ENCODE assay signal across 11 cellular contexts in genomic region chr4:6746721-6747689, GRCh38. TPM values are rescaled to one million over a fixed set of nuclear protein-coding genes. Genes with fewer than 3 reads are reported as not detected.
DNase-seq lines count a peak whose midpoint lies in the region; ATAC-seq and TF ChIP-seq lines count a peak whose summit lies in the region.
"Had no signal": no experiment of that assay in that cellular context is flagged by ENCODE, and none has a peak within 500 bp of the region (broad histone marks: within the 10 kb centered on the region; RNA-seq: fewer than 3 reads in every experiment).

No MANE protein-coding gene starts in this region.

- H3K9me3 ChIP-seq in SK-N-SH (no peaks in the 10 kb centered on the region), lung (ENCODE audit: control insufficient read depth in 2 of 2, insufficient read depth in 1 of 2, low read length in 1 of 2) (no peaks in the 10 kb centered on the region)

- H3K4me3 ChIP-seq in SK-N-SH (ENCODE audit: low read depth in 2 of 2, low read length in 1 of 2) = no peak overlapping the region
- H3K4me3 ChIP-seq in lung = no peak overlapping the region
- H3K4me3 ChIP-seq in foreskin fibroblast (ENCODE audit: low read depth in 1 of 2, low read length in 2 of 2) = no peak overlapping the region

- no TSS peak for BruUV-seq in MCF 10A (replicated peaks; lab: Mats Ljungman, UMichigan)

- H3K27ac Mint-ChIP-seq in MCF 10A (ENCODE audit: low read depth, unreplicated experiment) = peak overlapping the region; percentile 87

- H3K27ac ChIP-seq in SK-N-SH (ENCODE audit: low read depth in 2 of 2, low read length in 1 of 2) (no peak overlapping the region), lung (ENCODE audit: low read depth in 1 of 2, low read length in 1 of 2) (peak overlapping the region in 1 of 2 donors; percentile 82)

- H3K4me1 ChIP-seq in SK-N-SH (ENCODE audit: control insufficient read depth in 1 of 2, insufficient read depth in 2 of 2, low read depth in 1 of 2, low read length in 1 of 2) (peaks cover 0 to 6% of the 10 kb centered on the region in 2 experiments; a peak in 1 of 4 replicates), lung (ENCODE audit: control insufficient read depth in 2 of 2, insufficient read depth in 2 of 2, low read length in 2 of 2) (peaks cover 0 to 15% of the 10 kb centered on the region in 2 donors)

- H3K4me1 Mint-ChIP-seq in MCF 10A (ENCODE audit: insufficient read depth, unreplicated experiment) = peaks cover 23% of the 10 kb centered on the region

- no peak for DNase-seq in SK-N-SH
- DNase-seq in MCF 10A (ENCODE audit: unreplicated experiment) = peak; percentile 75
- peak; percentile 88 for DNase-seq in lung (ENCODE audit: low spot score)
- peak; percentile 70 for DNase-seq in ureter (ENCODE audit: low spot score)
- no peak for DNase-seq in foreskin fibroblast
- DNase-seq in KBM-7 = no peak
- DNase-seq: NCI-H2171 treated with DMSO at 0.1 percent for 48 hours; stimulated activated CD4-positive, alpha-beta T cell treated with anti-CD3 and anti-CD28 coated beads, Interleukin-2, amount 100 ng/mL, for 24 hours had no signal

- no peaks in the 10 kb centered on the region for H3F3A ChIP-seq in SK-N-SH (replicated peaks; ENCODE audit: insufficient read depth)

- no peaks in the 10 kb centered on the region for H3K9me2 ChIP-seq in SK-N-SH

- H3K9me3 Mint-ChIP-seq in MCF 10A (ENCODE audit: unreplicated experiment) = no peaks in the 10 kb centered on the region

- H3K27me3 ChIP-seq in SK-N-SH (ENCODE audit: insufficient read depth) (no peaks in the 10 kb centered on the region), lung (ENCODE audit: control insufficient read depth, insufficient read depth) (no peaks in the 10 kb centered on the region)

- no peaks in the 10 kb centered on the region for H3K36me3 Mint-ChIP-seq in MCF 10A (ENCODE audit: insufficient read depth, unreplicated experiment)

- no peak for TF ChIP-seq RAD21 in SK-N-SH (IDR thresholded peaks at IDR 0.05; ENCODE audit: low read length)

- H3K36me3 ChIP-seq in SK-N-SH (replicated peaks in 1 of 2; ENCODE audit: control insufficient read depth in 1 of 2, insufficient read depth in 2 of 2, low read length in 1 of 2) (no peaks in the 10 kb centered on the region), lung (ENCODE audit: control insufficient read depth in 2 of 2, insufficient read depth in 2 of 2, low read length in 2 of 2) (no peaks in the 10 kb centered on the region)

- in situ Hi-C loops in KBM-7 (cut with MboI; ENCODE audit: low pct_unique_long_range_greater_than_20kb, low sequenced_read_pairs) = no loop called here

- no peaks in the 10 kb centered on the region for H3K27me3 Mint-ChIP-seq in MCF 10A (ENCODE audit: insufficient read depth, unreplicated experiment)

- no peak overlapping the region for H2AFZ ChIP-seq in SK-N-SH (ENCODE audit: low read depth)

- TF ChIP-seq EP300 in SK-N-SH (IDR thresholded peaks at IDR 0.05; ENCODE audit: borderline replicate concordance in 1 of 2, low read depth in 1 of 2, low read length in 1 of 2) = no peak

- CTCF ChIA-PET in SK-N-SH (lab: Yijun Ruan, JAX) = interaction anchor here (1.7 kb wide), 1 partner anchor 26 kb away, joined by 5 read pairs; no protein-coding TSS in a partner anchor
- CTCF ChIA-PET in MCF 10A (lab: Yijun Ruan, JAX) = interaction anchor here (0.6 to 0.7 kb wide), 2 partner anchors 27 to 92 kb away, joined by 3 read pairs; no protein-coding TSS in a partner anchor

- no peak overlapping the region for H3K4me2 ChIP-seq in SK-N-SH

- 66% methylated on average over 16 of the region's 25 CpGs for WGBS in SK-N-SH (ENCODE audit: low lambda C conversion rate)
- WGBS in lung, 2 donors = 57 to 75% methylated on average over 25 of the region's 25 CpGs

- no peak overlapping the region for H3K9ac ChIP-seq in SK-N-SH

- H3K79me2 ChIP-seq in SK-N-SH (ENCODE audit: insufficient read depth) = no peaks in the 10 kb centered on the region

- no peaks in the 10 kb centered on the region for H4K20me1 ChIP-seq in SK-N-SH (ENCODE audit: insufficient read depth)

- POLR2A ChIA-PET in SK-N-SH (lab: Yijun Ruan, JAX) (no interaction called here), MCF 10A (lab: Yijun Ruan, JAX) (interaction anchor here (0.6 to 1.6 kb wide), 4 partner anchors 15 to 37 kb away, joined by 3 to 4 read pairs (median 3); partner anchors contain the start of gene MRFAP1L1)

- intact Hi-C loops in MCF 10A (cut with micrococcal nuclease) = no loop called here

- ATAC-seq in SK-N-SH treated with all-trans-retinoic acid at 6 μM for 48 hours (peak; percentile 31; the same call in 1 of the 3 replicates), lung (ENCODE audit: insufficient read depth, low FRiP score) (peak; percentile 56), GM19452 (IDR thresholded peaks at IDR 0.05; ENCODE audit: unreplicated experiment) (no peak)

- peak overlapping the region; percentile 52 for H3K4me3 Mint-ChIP-seq in MCF 10A (ENCODE audit: unreplicated experiment)

- TF ChIP-seq CTCF in SK-N-SH (IDR thresholded peaks at IDR 0.05) (no peak), MCF 10A (IDR thresholded peaks at IDR 0.05; ENCODE audit: unreplicated experiment) (no peak), lung (IDR thresholded peaks at IDR 0.05; ENCODE audit: control extremely low read depth, extremely low read depth) (no peak), foreskin fibroblast (IDR thresholded peaks at IDR 0.05; ENCODE audit: low read depth, low read length) (no peak)

TF ChIP-seq in SK-N-SH treated with all-trans-retinoic acid at 6 μM for 48 hours, 23 proteins besides CTCF, POLR2A, EP300 and RAD21 (continues in another document):
- TF ChIP-seq ZC3H10 (CRISPR knock-in tag; IDR thresholded peaks at IDR 0.05) (no peak), TCF4 (CRISPR knock-in tag; IDR thresholded peaks at IDR 0.05; ENCODE audit: borderline replicate concordance) (no peak), CREB5 (CRISPR knock-in tag; IDR thresholded peaks at IDR 0.05; ENCODE audit: low read depth) (no peak), ZNF8 (CRISPR knock-in tag; IDR thresholded peaks at IDR 0.05) (no peak)

TF ChIP-seq in SK-N-SH, 30 proteins besides CTCF, POLR2A, EP300 and RAD21 (continues in another document):
- TF ChIP-seq TAF1 (IDR thresholded peaks at IDR 0.05; ENCODE audit: borderline replicate concordance, low read depth, low read length) (no peak), SIN3A (IDR thresholded peaks at IDR 0.05; ENCODE audit: borderline replicate concordance, low read depth, low read length) (no peak), JUND (IDR thresholded peaks at IDR 0.05) (no peak), PBX3 (IDR thresholded peaks at IDR 0.05) (no peak), FOSL2 (IDR thresholded peaks at IDR 0.05; ENCODE audit: borderline replicate concordance, low read depth) (no peak), USF1 (IDR thresholded peaks at IDR 0.05; ENCODE audit: borderline replicate concordance, low read depth) (no peak), GATA2 (CRISPR knock-in tag; IDR thresholded peaks at IDR 0.05) (no peak), USF2 (IDR thresholded peaks at IDR 0.05; ENCODE audit: borderline replicate concordance, low read depth, low read length) (no peak), NRF1 (IDR thresholded peaks at IDR 0.05; ENCODE audit: low read depth, low read length) (no peak), FOXM1 (IDR thresholded peaks at IDR 0.05; ENCODE audit: low read depth) (no peak)

RNA-seq across cellular contexts. Expression of gene BLOC1S4, which starts 31.0 kb away (rescaled TPM):
- 21.9 and 22.1 TPM in 2 replicates for polyA plus RNA-seq in SK-N-SH (2012; rRNA removed)
- 19.1 and 23.7 TPM in 2 replicates for polyA plus RNA-seq in SK-N-SH (2012; cell fraction: cytosol; rRNA removed)
- polyA plus RNA-seq in SK-N-SH (2012; cell fraction: nucleus; rRNA removed) = 11.5 and 13.3 TPM in 2 replicates
- total RNA-seq in MCF 10A (2022) = 10.6 and 13.0 TPM in 2 replicates
- 10 to 100 TPM in 1 of 2 donors, 1 to 10 TPM in 1; 8.0 to 15.2 TPM for total RNA-seq in lung
- polyA plus RNA-seq in lung = 10 to 100 TPM in 1 of 2 donors, 1 to 10 TPM in 1; 9.5 to 13.7 TPM
- 14.6 TPM for total RNA-seq in ureter

RNA-seq across cellular contexts. Expression of gene KIAA0232, which starts 35.5 kb away (rescaled TPM):
- polyA plus RNA-seq in SK-N-SH (2012; rRNA removed) = 5.7 and 7.7 TPM in 2 replicates
- polyA plus RNA-seq in SK-N-SH (2012; cell fraction: cytosol; rRNA removed) = 7.1 and 7.2 TPM in 2 replicates
- 4.6 and 9.7 TPM in 2 replicates for polyA plus RNA-seq in SK-N-SH (2012; cell fraction: nucleus; rRNA removed)
- total RNA-seq in MCF 10A (2022) = 15.6 and 19.2 TPM in 2 replicates
- total RNA-seq in lung = 10 to 100 TPM; 27.0 to 34.6 TPM
- polyA plus RNA-seq in lung = 10 to 100 TPM in 1 of 2 donors, 1 to 10 TPM in 1; 6.8 to 10.4 TPM
- total RNA-seq in ureter = 40.4 TPM

RNA-seq across cellular contexts. Expression of gene MRFAP1L1, which starts 37.3 kb away (rescaled TPM):
- polyA plus RNA-seq in SK-N-SH (2012; rRNA removed) (60.3 and 64.1 TPM in 2 replicates), lung (10 to 100 TPM; 53.7 to 58.9 TPM)
- 76.3 and 97.1 TPM in 2 replicates for polyA plus RNA-seq in SK-N-SH (2012; cell fraction: cytosol; rRNA removed)
- polyA plus RNA-seq in SK-N-SH (2012; cell fraction: nucleus; rRNA removed) = 29.8 and 34.5 TPM in 2 replicates
- total RNA-seq in MCF 10A (2022) (42.5 and 63.2 TPM in 2 replicates), lung (10 to 100 TPM; 46.1 to 75.1 TPM), ureter (52.5 TPM)

RNA-seq across cellular contexts. Expression of gene S100P, which starts 53.3 kb away (rescaled TPM):
- polyA plus RNA-seq in SK-N-SH (2012; rRNA removed) (not detected in 2 replicates), lung (100 to 1,000 TPM in 1 of 2 donors, 10 to 100 TPM in 1; 38.7 to 118 TPM)
- polyA plus RNA-seq in SK-N-SH (2012; cell fraction: cytosol; rRNA removed) = not detected in 2 replicates
- 0.25 TPM in 1 of 2 replicates, not detected in the other for polyA plus RNA-seq in SK-N-SH (2012; cell fraction: nucleus; rRNA removed)
- total RNA-seq in MCF 10A (2022) (55.6 and 97.6 TPM in 2 replicates), lung (10 to 100 TPM; 34.2 to 64.5 TPM), ureter (2,292 TPM)
- total RNA-seq: endothelial cell of umbilical vein had no signal
- polyA plus RNA-seq: endothelial cell of umbilical vein had no signal

Comparison
In these comparisons a context has a peak if more than half of its experiments do, and no peak if none do; other contexts are left out.
1. DNase-seq: peak in MCF 10A (single experiment), lung (single experiment) and ureter (single experiment); none in SK-N-SH (single experiment), foreskin fibroblast (0 of 2) and KBM-7 (single experiment).